Comparison of ENCODE assay signal across 8 cellular contexts in genomic region chr20:51400051-51400926, GRCh38.
DNase-seq lines count a peak whose midpoint lies in the region; ATAC-seq lines count a peak whose summit lies in the region.

No MANE protein-coding gene starts in this region.

- peak overlapping the region; percentile 99 for H3K27ac Mint-ChIP-seq in activated CD8-positive, alpha-beta memory T cell treated with anti-CD3 and anti-CD28 coated beads, Interleukin-2, amount 10 ng/mL, durations not matched to agents 7 days and 5 days
- peak overlapping the region; percentile 92 to 98 for H3K27ac Mint-ChIP-seq in natural killer cell treated with Interleukin-12 subunit alpha and Interleukin-12 subunit beta and Interleukin-15 and Interleukin-18, amount 100 ng/mL, for 72 hours

- ATAC-seq in HG03460 (IDR thresholded peaks at IDR 0.05; ENCODE audit: unreplicated experiment) = peak; percentile 65
- ATAC-seq in activated CD8-positive, alpha-beta memory T cell treated with anti-CD3 and anti-CD28 coated beads, Interleukin-2, amount 10 ng/mL, durations not matched to agents 7 days and 5 days = peak; percentile 66
- ATAC-seq in natural killer cell treated with Interleukin-12 subunit alpha and Interleukin-12 subunit beta and Interleukin-15 and Interleukin-18, amount 100 ng/mL, for 72 hours = peak; percentile 67 to 78

- H3K4me3 Mint-ChIP-seq in activated CD8-positive, alpha-beta memory T cell treated with anti-CD3 and anti-CD28 coated beads, Interleukin-2, amount 10 ng/mL, durations not matched to agents 7 days and 5 days = peak overlapping the region; percentile 66
- H3K4me3 Mint-ChIP-seq in natural killer cell treated with Interleukin-12 subunit alpha and Interleukin-12 subunit beta and Interleukin-15 and Interleukin-18, amount 100 ng/mL, for 72 hours = peak overlapping the region; percentile 92

- H3K27me3 Mint-ChIP-seq in activated CD8-positive, alpha-beta memory T cell treated with anti-CD3 and anti-CD28 coated beads, Interleukin-2, amount 10 ng/mL, durations not matched to agents 7 days and 5 days = no peaks in the 10 kb centered on the region
- no peaks in the 10 kb centered on the region for H3K27me3 Mint-ChIP-seq in natural killer cell treated with Interleukin-12 subunit alpha and Interleukin-12 subunit beta and Interleukin-15 and Interleukin-18, amount 100 ng/mL, for 72 hours

- H3K9me3 Mint-ChIP-seq in activated CD8-positive, alpha-beta memory T cell treated with anti-CD3 and anti-CD28 coated beads, Interleukin-2, amount 10 ng/mL, durations not matched to agents 7 days and 5 days (ENCODE audit: low read depth) = no peaks in the 10 kb centered on the region
- H3K9me3 Mint-ChIP-seq in natural killer cell treated with Interleukin-12 subunit alpha and Interleukin-12 subunit beta and Interleukin-15 and Interleukin-18, amount 100 ng/mL, for 72 hours = no peaks in the 10 kb centered on the region

- CTCF ChIA-PET in activated CD8-positive, alpha-beta memory T cell treated with anti-CD3 and anti-CD28 coated beads, Interleukin-2, amount 10 ng/mL, durations not matched to agents 7 days and 5 days (lab: Charles Lee) = interaction anchor here (1.0 to 7.8 kb wide), 11 partner anchors 10 to 194 kb away, joined by 3 to 71 read pairs (median 4); partner anchors contain the start of gene NFATC2

- DNase-seq in NOMO-1 treated with DMSO at 0.1 percent for 48 hours (lab: John Stamatoyannopoulos, UW; ENCODE audit: unreplicated experiment) = peak; percentile 7
- no peak for DNase-seq in NOMO-1 treated with dmso at 0.1 percent for 144 hours (lab: John Stamatoyannopoulos, UW; ENCODE audit: unreplicated experiment)
- DNase-seq in activated CD8-positive, alpha-beta memory T cell treated with anti-CD3 and anti-CD28 coated beads, Interleukin-2, amount 10 ng/mL, durations not matched to agents 7 days and 5 days = peak; percentile 91
- peak; percentile 87 for DNase-seq in natural killer cell treated with Interleukin-12 subunit alpha and Interleukin-12 subunit beta and Interleukin-15 and Interleukin-18, amount 100 ng/mL, for 72 hours (ENCODE audit: low spot score)
- DNase-seq in NCI-H510A treated with DMSO at 0.1 percent for 48 hours (lab: John Stamatoyannopoulos, UW) = no peak
- no peak for DNase-seq in NCI-H2107 (lab: John Stamatoyannopoulos, UW)
- no peak for DNase-seq in NCI-H2196 (lab: John Stamatoyannopoulos, UW; ENCODE audit: unreplicated experiment)

- peaks cover 87% of the 10 kb centered on the region for H3K4me1 Mint-ChIP-seq in activated CD8-positive, alpha-beta memory T cell treated with anti-CD3 and anti-CD28 coated beads, Interleukin-2, amount 10 ng/mL, durations not matched to agents 7 days and 5 days
- H3K4me1 Mint-ChIP-seq in natural killer cell treated with Interleukin-12 subunit alpha and Interleukin-12 subunit beta and Interleukin-15 and Interleukin-18, amount 100 ng/mL, for 72 hours (ENCODE audit: low read depth in 2 of 2) = peaks cover 80 to 87% of the 10 kb centered on the region in 2 donors

- peaks cover 53% of the 10 kb centered on the region for H3K36me3 Mint-ChIP-seq in activated CD8-positive, alpha-beta memory T cell treated with anti-CD3 and anti-CD28 coated beads, Interleukin-2, amount 10 ng/mL, durations not matched to agents 7 days and 5 days
- peaks cover 32% of the 10 kb centered on the region for H3K36me3 Mint-ChIP-seq in natural killer cell treated with Interleukin-12 subunit alpha and Interleukin-12 subunit beta and Interleukin-15 and Interleukin-18, amount 100 ng/mL, for 72 hours

Comparison
In these comparisons a context has a peak if more than half of its experiments do, and no peak if none do; other contexts are left out.
1. DNase-seq: peak in NOMO-1 treated with DMSO at 0.1 percent for 48 hours (single experiment), activated CD8-positive, alpha-beta memory T cell treated with anti-CD3 and anti-CD28 coated beads, Interleukin-2, amount 10 ng/mL, durations not matched to agents 7 days and 5 days (single experiment) and natural killer cell treated with Interleukin-12 subunit alpha and Interleukin-12 subunit beta and Interleukin-15 and Interleukin-18, amount 100 ng/mL, for 72 hours (single experiment); none in NOMO-1 treated with dmso at 0.1 percent for 144 hours (single experiment), NCI-H510A treated with DMSO at 0.1 percent for 48 hours (single experiment), NCI-H2107 (single experiment) and NCI-H2196 (single experiment).
2. Peak in every context shown above with its lines, with median percentiles within 50 percentile points of each other: ATAC-seq.